Comparison of ENCODE assay signal across 17 cellular contexts in the genomic region with DNA sequence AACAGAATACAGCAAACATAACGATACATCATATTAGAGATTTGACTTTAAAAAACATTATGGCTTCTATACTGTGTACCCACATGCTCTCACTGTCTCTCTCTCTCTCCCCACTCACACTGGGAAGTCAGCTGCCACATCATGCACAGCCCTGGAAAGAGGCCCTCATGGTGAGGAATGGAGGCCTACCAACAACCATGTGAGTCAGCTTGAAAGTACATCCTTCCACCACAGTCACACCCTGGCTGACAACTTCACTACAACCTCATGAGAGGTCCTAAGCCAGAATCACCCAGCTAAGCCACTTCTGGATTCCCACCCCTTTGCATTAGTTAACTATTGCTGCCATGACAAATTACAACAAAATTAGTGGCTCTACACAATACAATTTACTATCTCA. TPM values are rescaled to one million over a fixed set of nuclear protein-coding genes. Genes with fewer than 3 reads are reported as not detected.
DNase-seq lines count a peak whose midpoint lies in the region; ATAC-seq and TF ChIP-seq lines count a peak whose summit lies in the region.
"Had no signal": no experiment of that assay in that cellular context is flagged by ENCODE, and none has a peak within 500 bp of the region (broad histone marks: within the 10 kb centered on the region; RNA-seq: fewer than 3 reads in every experiment).

No MANE protein-coding gene starts in this region.

- H3K9me3 ChIP-seq in MG63 (no peaks in the 10 kb centered on the region), esophagus muscularis mucosa (no peaks in the 10 kb centered on the region)
- H3K9me3 ChIP-seq: transverse colon had no signal

- TF ChIP-seq EP300 in esophagus muscularis mucosa (IDR thresholded peaks at IDR 0.05), result no peak

- ATAC-seq in stimulated activated effector memory CD8-positive, alpha-beta T cell treated with anti-CD3 and anti-CD28 coated beads, Interleukin-12 subunit alpha, Interleukin-12 subunit beta, amount 100 ng/mL, for 72 hours, result peak; percentile 97
- ATAC-seq in naive thymus-derived CD8-positive, alpha-beta T cell, result no peak

- WGBS in esophagus muscularis mucosa, result 92% methylated on average over 1 of the region's 1 CpG

- peaks cover 6% of the 10 kb centered on the region for H3K4me1 Mint-ChIP-seq in stimulated activated effector memory CD8-positive, alpha-beta T cell treated with anti-CD3 and anti-CD28 coated beads, Interleukin-12 subunit alpha, Interleukin-12 subunit beta, amount 100 ng/mL, for 72 hours
- H3K4me1 Mint-ChIP-seq in naive thymus-derived CD8-positive, alpha-beta T cell, result peaks cover 9 to 19% (median 13%) of the 10 kb centered on the region in 4 donors

- no peaks in the 10 kb centered on the region for H3K27me3 ChIP-seq in MG63
- H3K27me3 ChIP-seq in esophagus muscularis mucosa, result no peaks in the 10 kb centered on the region
- H3K27me3 ChIP-seq: transverse colon had no signal

- intact Hi-C loops in esophagus muscularis mucosa (cut with DNase I), result no loop called here

- peaks cover 0 to 2% (median 0%) of the 10 kb centered on the region in 4 donors for H3K4me1 ChIP-seq in esophagus muscularis mucosa
- H3K4me1 ChIP-seq: transverse colon had no signal

- no peak overlapping the region for H3K27ac Mint-ChIP-seq in stimulated activated effector memory CD8-positive, alpha-beta T cell treated with anti-CD3 and anti-CD28 coated beads, Interleukin-12 subunit alpha, Interleukin-12 subunit beta, amount 100 ng/mL, for 72 hours
- no peak overlapping the region for H3K27ac Mint-ChIP-seq in naive thymus-derived CD8-positive, alpha-beta T cell
- H3K27ac Mint-ChIP-seq: memory B cell had no signal

- peak; percentile 23 to 29 for DNase-seq in activated T-cell treated with anti-CD3 and anti-CD28 coated beads, Interleukin-2, amount 50 U/mL, for 48 hours
- DNase-seq in activated T-cell treated with anti-CD3 and anti-CD28 coated beads for 4 hours (no peak), MG63 (peak; percentile 45), epithelial cell of esophagus (ENCODE audit: low read depth) (peak; percentile 57), ecto neural progenitor cell (ENCODE audit: low spot score) (no peak), esophagus muscularis mucosa (ENCODE audit: extremely low spot score) (no peak)
- no peak for DNase-seq in stimulated activated effector memory CD8-positive, alpha-beta T cell treated with anti-CD3 and anti-CD28 coated beads, Interleukin-12 subunit alpha, Interleukin-12 subunit beta, amount 100 ng/mL, for 72 hours (ENCODE audit: low spot score in 2 of 2)
- no peak for DNase-seq in naive thymus-derived CD8-positive, alpha-beta T cell
- DNase-seq: activated naive CD4-positive, alpha-beta T cell treated with Interleukin-2 at 50 U/mL for 16 hours; erythroblast; NCI-H510A treated with DMSO at 0.1 percent for 48 hours; small intestine; transverse colon had no signal

- H3K9me3 Mint-ChIP-seq in stimulated activated effector memory CD8-positive, alpha-beta T cell treated with anti-CD3 and anti-CD28 coated beads, Interleukin-12 subunit alpha, Interleukin-12 subunit beta, amount 100 ng/mL, for 72 hours, result no peaks in the 10 kb centered on the region
- H3K9me3 Mint-ChIP-seq in naive thymus-derived CD8-positive, alpha-beta T cell, result peaks cover 0 to 13% (median 0%) of the 10 kb centered on the region in 9 donors
- H3K9me3 Mint-ChIP-seq: memory B cell had no signal

- no peak overlapping the region for H3K4me3 Mint-ChIP-seq in stimulated activated effector memory CD8-positive, alpha-beta T cell treated with anti-CD3 and anti-CD28 coated beads, Interleukin-12 subunit alpha, Interleukin-12 subunit beta, amount 100 ng/mL, for 72 hours
- no peak overlapping the region for H3K4me3 Mint-ChIP-seq in naive thymus-derived CD8-positive, alpha-beta T cell
- H3K4me3 Mint-ChIP-seq: memory B cell had no signal

- POLR2A ChIA-PET in naive thymus-derived CD8-positive, alpha-beta T cell (lab: Charles Lee), result no interaction called here

- no peak for TF ChIP-seq POLR2A in esophagus muscularis mucosa (IDR thresholded peaks at IDR 0.05; ENCODE audit: low read depth)

- H3K36me3 Mint-ChIP-seq in stimulated activated effector memory CD8-positive, alpha-beta T cell treated with anti-CD3 and anti-CD28 coated beads, Interleukin-12 subunit alpha, Interleukin-12 subunit beta, amount 100 ng/mL, for 72 hours, result no peaks in the 10 kb centered on the region
- peaks cover 22 to 45% (median 31%) of the 10 kb centered on the region in 3 donors for H3K36me3 Mint-ChIP-seq in naive thymus-derived CD8-positive, alpha-beta T cell

- no peak overlapping the region for H3K27ac ChIP-seq in esophagus muscularis mucosa (replicated peaks in 1 of 4)
- H3K27ac ChIP-seq: transverse colon had no signal

- no peaks in the 10 kb centered on the region for H3K27me3 Mint-ChIP-seq in naive thymus-derived CD8-positive, alpha-beta T cell
- H3K27me3 Mint-ChIP-seq: memory B cell had no signal

- no peak overlapping the region for H3K4me3 ChIP-seq in MG63
- no peak overlapping the region for H3K4me3 ChIP-seq in epithelial cell of esophagus (ENCODE audit: low read length)
- no peak overlapping the region for H3K4me3 ChIP-seq in esophagus muscularis mucosa
- H3K4me3 ChIP-seq: transverse colon had no signal

- TF ChIP-seq CTCF in epithelial cell of esophagus (IDR thresholded peaks at IDR 0.05; ENCODE audit: insufficient read depth, low read depth, low read length, missing control alignments) (no peak), esophagus muscularis mucosa (IDR thresholded peaks at IDR 0.05) (no peak)

- H3K36me3 ChIP-seq in MG63 (no peaks in the 10 kb centered on the region), esophagus muscularis mucosa (no peaks in the 10 kb centered on the region)
- H3K36me3 ChIP-seq: transverse colon had no signal

RNA-seq across cellular contexts. Expression of gene GPR22, which starts 23.3 kb away (rescaled TPM):
- total RNA-seq in MG63 (2014; rRNA removed; shearing (Covaris generic); ENCODE audit: low replicate concordance), result not detected in 2 replicates
- total RNA-seq in naive thymus-derived CD8-positive, alpha-beta T cell, result not detected
- polyA plus RNA-seq in naive thymus-derived CD8-positive, alpha-beta T cell, result under 1 TPM in 2 of 3 donors, not detected in 1; 0.08 to 0.11 TPM
- under 1 TPM in 1 of 4 donors, not detected in 3; 0.33 TPM for total RNA-seq in esophagus muscularis mucosa
- total RNA-seq: chondrocyte, osteocyte had no signal
- polyA plus RNA-seq: AG04450 had no signal

Comparison
In these comparisons a context has a peak if more than half of its experiments do, and no peak if none do; other contexts are left out.
1. DNase-seq: peak in activated T-cell treated with anti-CD3 and anti-CD28 coated beads, Interleukin-2, amount 50 U/mL, for 48 hours (2 of 2), MG63 (single experiment) and epithelial cell of esophagus (single experiment); none in activated T-cell treated with anti-CD3 and anti-CD28 coated beads for 4 hours (single experiment), stimulated activated effector memory CD8-positive, alpha-beta T cell treated with anti-CD3 and anti-CD28 coated beads, Interleukin-12 subunit alpha, Interleukin-12 subunit beta, amount 100 ng/mL, for 72 hours (0 of 2), ecto neural progenitor cell (single experiment), naive thymus-derived CD8-positive, alpha-beta T cell (0 of 10) and esophagus muscularis mucosa (single experiment).